ENCODE assay signal across 9 cellular contexts in genomic region chr5:143968071-143968878, GRCh38.
A peak's percentile ranks its signal among the peaks of the same experiment; 100 is the strongest.
DNase-seq lines count a peak whose midpoint lies in the region; ATAC-seq, FAIRE-seq and TF ChIP-seq lines count a peak whose summit lies in the region.
"Had no signal": no experiment of that assay in that cellular context is flagged by ENCODE, and none has a peak within 500 bp of the region (broad histone marks: within the 10 kb centered on the region; RNA-seq: fewer than 3 reads in every experiment).

No MANE protein-coding gene starts in this region.

- TF ChIP-seq CTCF in GM23338 (conservative IDR thresholded peaks at IDR 0.05; ENCODE audit: low read depth in 2 of 2) (peak; percentile 70 to 80), GM12878 (IDR thresholded peaks at IDR 0.05 in 2 of 3, conservative IDR thresholded peaks at IDR 0.05 in 1 of 3; ENCODE audit: control insufficient read depth in 2 of 3, extremely low read depth in 1 of 3, insufficient read depth in 1 of 3, low read depth in 3 of 3, low read length in 3 of 3) (peak; percentile 46 to 63 (median 56); a peak in 5 of 6 replicates), right lobe of liver (IDR thresholded peaks at IDR 0.05) (peak; percentile 29 to 47 (median 31))

- ATAC-seq in GM23338 (peak; percentile 74), GM12878 (peak; percentile 86), right lobe of liver (peak; percentile 40 to 58 (median 51)), HG03045 (IDR thresholded peaks at IDR 0.05; ENCODE audit: unreplicated experiment) (no peak)

- H3K9me3 ChIP-seq in GM12878 (replicated peaks; ENCODE audit: control insufficient read depth, insufficient read depth, low read length) (no peaks in the 10 kb centered on the region), right lobe of liver (no peaks in the 10 kb centered on the region)

- DNase-seq in DMS79 treated with DMSO at 0.1 percent for 48 hours (lab: John Stamatoyannopoulos, UW) = peak; percentile 1
- DNase-seq in DMS79 (lab: John Stamatoyannopoulos, UW) = no peak
- DNase-seq in GM23338 (ENCODE audit: low spot score) = peak; percentile 72
- DNase-seq in NCI-H146 treated with DMSO at 0.1 percent for 48 hours (lab: John Stamatoyannopoulos, UW; ENCODE audit: unreplicated experiment) = peak; percentile 2
- DNase-seq in GM12878 (ENCODE audit: low read depth, low spot score) = peak; percentile 34
- DNase-seq in right lobe of liver = no peak
- DNase-seq in KG1 (lab: John Stamatoyannopoulos, UW) = no peak

- H3K4me1 Mint-ChIP-seq in GM23338 = no peaks in the 10 kb centered on the region; the same call in 2 of the 3 replicates

- H3K79me2 ChIP-seq in GM23338 (replicated peaks; ENCODE audit: insufficient read depth) (no peaks in the 10 kb centered on the region), GM12878 (ENCODE audit: control insufficient read depth, insufficient read depth, low read length) (no peaks in the 10 kb centered on the region)

- H3F3A ChIP-seq in GM23338 (replicated peaks; ENCODE audit: low read depth) = no peaks in the 10 kb centered on the region

- no peak overlapping the region for H3K4me3 Mint-ChIP-seq in GM23338
- H3K4me3 Mint-ChIP-seq: B cell had no signal

- H3K36me3 ChIP-seq in GM23338 (ENCODE audit: insufficient read depth) (no peaks in the 10 kb centered on the region), GM12878 (ENCODE audit: control insufficient read depth in 2 of 2, insufficient read depth in 2 of 2, low read length in 1 of 2) (no peaks in the 10 kb centered on the region), right lobe of liver (no peaks in the 10 kb centered on the region)

- TF ChIP-seq RAD21 in GM12878 (IDR thresholded peaks at IDR 0.05; ENCODE audit: insufficient read depth, low read depth, low read length) = peak; percentile 69

- H3K27ac ChIP-seq in GM23338 (ENCODE audit: low read depth) = no peak overlapping the region
- H3K27ac ChIP-seq in GM12878 (ENCODE audit: control insufficient read depth, insufficient read depth) = no peak overlapping the region
- no peak overlapping the region for H3K27ac ChIP-seq in right lobe of liver

- no peak for TF ChIP-seq POLR2A in GM12878 (IDR thresholded peaks at IDR 0.05; ENCODE audit: low read depth, low read length)
- no peak for TF ChIP-seq POLR2A in right lobe of liver (IDR thresholded peaks at IDR 0.05)

- CTCF ChIA-PET in GM12878 (lab: Yijun Ruan, JAX) = interaction anchor here (0.6 to 2.9 kb wide), 46 partner anchors 8 to 1306 kb away, joined by 3 to 34 read pairs (median 4); no protein-coding TSS in a partner anchor

- no peak for FAIRE-seq in GM12878 (lab: Jason Lieb, UNC)

- H3K27me3 Mint-ChIP-seq in GM23338 (ENCODE audit: insufficient read depth, low read depth, poor library complexity) = peaks cover 4% of the 10 kb centered on the region

- 0 out of 2 replicates have a peak, but pooled peaks cover 5% of the 10 kb centered on the region for H3K9me2 ChIP-seq in GM23338 (ENCODE audit: insufficient read depth)

- H3K9me3 Mint-ChIP-seq in GM23338 = no peaks in the 10 kb centered on the region

- in situ Hi-C loops in GM12878 (cut with MboI) = loop anchor here (5.0 to 10.0 kb wide), 2 partner anchors 963 to 1046 kb away; no protein-coding TSS in a partner anchor

- no peak overlapping the region for H3K27ac Mint-ChIP-seq in GM23338
- H3K27ac Mint-ChIP-seq: B cell had no signal

- SMC1A ChIA-PET in GM12878 (lab: Charles Lee; ENCODE audit: uncharacterized antibody, unreplicated experiment) = interaction anchor here (0.7 to 4.5 kb wide), 25 partner anchors 10 to 1055 kb away, joined by 3 to 34 read pairs (median 4); no protein-coding TSS in a partner anchor

- H3K4me2 ChIP-seq in GM23338 (no peak overlapping the region), GM12878 (ENCODE audit: control insufficient read depth, insufficient read depth) (no peak overlapping the region)

- H4K20me1 ChIP-seq in GM23338 (replicated peaks; ENCODE audit: insufficient read depth) (no peaks in the 10 kb centered on the region; the same call in 1 of the 2 replicates), GM12878 (ENCODE audit: control insufficient read depth, insufficient read depth) (no peaks in the 10 kb centered on the region)

- 48% methylated on average over 3 of the region's 3 CpGs for WGBS in GM12878 (ENCODE audit: insufficient coverage, insufficient replicate concordance, low lambda C conversion rate, missing lambda C conversion rate)
- 67% methylated on average over 2 of the region's 3 CpGs for WGBS in right lobe of liver (ENCODE audit: insufficient coverage, low coverage, low lambda C conversion rate, missing lambda C conversion rate)

- H3K4me1 ChIP-seq in GM23338 (ENCODE audit: insufficient read depth) (no peaks in the 10 kb centered on the region), GM12878 (ENCODE audit: control insufficient read depth, insufficient read depth, low read length) (no peaks in the 10 kb centered on the region), right lobe of liver (no peaks in the 10 kb centered on the region)

- H2AFZ ChIP-seq in GM23338 (no peak overlapping the region), GM12878 (ENCODE audit: control insufficient read depth, low read depth, low read length) (no peak overlapping the region)

- no peak for TF ChIP-seq EP300 in GM12878 (IDR thresholded peaks at IDR 0.05; ENCODE audit: borderline replicate concordance in 1 of 2, control insufficient read depth in 1 of 2, low read depth in 2 of 2, low read length in 2 of 2)

- H3K27me3 ChIP-seq in GM23338 (ENCODE audit: insufficient read depth) (no peaks in the 10 kb centered on the region), GM12878 (replicated peaks in 1 of 2; ENCODE audit: control insufficient read depth in 2 of 2, insufficient read depth in 2 of 2, low read length in 1 of 2) (no peaks in the 10 kb centered on the region; a peak in 1 of 4 replicates), right lobe of liver (no peaks in the 10 kb centered on the region)

- RAD21 ChIA-PET in GM12878 (lab: Charles Lee; ENCODE audit: unreplicated experiment) = interaction anchor here (0.6 to 3.4 kb wide), 20 partner anchors 10 to 1046 kb away, joined by 3 to 23 read pairs (median 4); no protein-coding TSS in a partner anchor

- POLR2A ChIA-PET in GM12878 (lab: Charles Lee) = interaction anchor here (0.6 kb wide), 1 partner anchor 687 kb away, joined by 3 read pairs; no protein-coding TSS in a partner anchor

- no peaks in the 10 kb centered on the region for H3K36me3 Mint-ChIP-seq in GM23338 (ENCODE audit: low read depth)

- intact Hi-C loops in GM12878 (cut with micrococcal nuclease; ENCODE audit: unreplicated experiment) = loop anchor here (2.0 to 10.0 kb wide), 7 partner anchors 141 to 1046 kb away; no protein-coding TSS in a partner anchor
- intact Hi-C loops in right lobe of liver (cut with DNase I) = no loop called here

- H3K4me3 ChIP-seq in GM23338 (no peak overlapping the region), GM12878 (no peak overlapping the region), right lobe of liver (no peak overlapping the region)

- BruUV-seq in GM12878 (replicated peaks; lab: Mats Ljungman, UMichigan) = no TSS peak

- no peak overlapping the region for H3K9ac ChIP-seq in GM12878 (ENCODE audit: control insufficient read depth, insufficient read depth, low read length)

TF ChIP-seq in GM23338, 12 proteins besides CTCF, POLR2A, EP300 and RAD21 (continues in another document):
- TF ChIP-seq STAT1 (IDR thresholded peaks at IDR 0.05; ENCODE audit: unreplicated experiment) (no peak), EZH2 (IDR thresholded peaks at IDR 0.05; ENCODE audit: low read depth, unreplicated experiment) (no peak)

TF ChIP-seq in GM12878, 131 proteins besides CTCF, POLR2A, EP300 and RAD21:
- TF ChIP-seq SMC3 (IDR thresholded peaks at IDR 0.05; ENCODE audit: borderline replicate concordance, low read length) (peak; percentile 58; the same call in 1 of the 2 replicates), ZNF384 (IDR thresholded peaks at IDR 0.05; ENCODE audit: borderline replicate concordance, low read depth, low read length) (peak; percentile 61; the same call in 1 of the 2 replicates), MYB (IDR thresholded peaks at IDR 0.05; ENCODE audit: borderline replicate concordance, low read depth, low read length) (no peak)

Comparison
In these comparisons a context has a peak if more than half of its experiments do, and no peak if none do; other contexts are left out.
1. DNase-seq: peak in DMS79 treated with DMSO at 0.1 percent for 48 hours (single experiment), GM23338 (single experiment), NCI-H146 treated with DMSO at 0.1 percent for 48 hours (single experiment) and GM12878 (single experiment); none in DMS79 (single experiment), right lobe of liver (0 of 3) and KG1 (single experiment).
2. Peak in every context shown above with its lines, with median percentiles within 50 percentile points of each other: CTCF ChIP-seq.